ENCODE assay signal across 18 cellular contexts in the genomic region with DNA sequence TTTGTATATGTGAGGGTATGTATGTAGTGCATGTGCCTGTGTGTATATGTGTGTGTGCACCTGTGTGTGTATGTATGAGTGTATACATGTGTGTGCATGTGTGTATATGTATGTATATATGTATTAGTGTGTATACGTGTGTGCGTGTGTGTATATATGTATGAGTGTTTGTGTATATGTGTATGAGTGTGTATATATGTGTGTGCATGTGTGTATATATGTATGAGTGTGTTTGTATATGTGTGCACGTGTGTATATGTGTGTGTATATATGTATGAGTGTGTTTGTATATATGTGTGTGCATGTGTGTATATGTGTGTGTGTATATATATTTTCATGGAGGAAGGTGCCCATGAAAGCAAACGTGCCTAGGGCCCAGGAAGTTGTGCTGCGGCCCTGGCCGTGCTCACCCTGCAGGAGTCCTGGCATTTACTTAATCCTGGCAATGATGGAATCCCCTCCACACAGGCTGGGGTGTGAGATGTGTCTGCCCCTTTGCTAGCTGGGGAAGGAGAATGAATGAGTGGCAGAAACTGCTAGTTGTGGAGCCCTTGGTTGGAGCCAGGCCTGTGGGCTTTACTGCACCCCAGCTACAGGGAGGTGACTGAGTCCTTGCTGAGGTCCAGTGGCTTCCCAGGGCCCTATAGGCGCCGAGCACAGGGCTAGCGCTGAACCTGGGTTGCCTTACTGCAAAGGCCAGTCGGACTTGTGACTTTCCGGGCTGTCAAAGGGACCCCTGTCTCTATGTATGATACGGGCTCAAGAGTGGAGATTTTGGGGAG.
"Had no signal": no experiment of that assay in that cellular context is flagged by ENCODE, and none has a peak within 500 bp of the region (broad histone marks: within the 10 kb centered on the region; RNA-seq: fewer than 3 reads in every experiment).

No MANE protein-coding gene starts in this region.

- H3K27ac Mint-ChIP-seq: immature natural killer cell had no signal

- ATAC-seq: naive thymus-derived CD8-positive, alpha-beta T cell; psoas muscle had no signal

- H3K4me1 ChIP-seq: esophagus squamous epithelium, sigmoid colon had no signal

- H3K9me3 Mint-ChIP-seq: central memory CD8-positive, alpha-beta T cell; immature natural killer cell; naive thymus-derived CD8-positive, alpha-beta T cell; neural crest cell had no signal

- FAIRE-seq: kidney had no signal

- H3K4me1 Mint-ChIP-seq: central memory CD8-positive, alpha-beta T cell; immature natural killer cell; naive thymus-derived CD8-positive, alpha-beta T cell had no signal

- H3K36me3 ChIP-seq: esophagus squamous epithelium, sigmoid colon had no signal

- H3K27ac ChIP-seq: esophagus squamous epithelium, psoas muscle, sigmoid colon, skin epidermis had no signal

- H3K4me3 Mint-ChIP-seq: central memory CD8-positive, alpha-beta T cell; immature natural killer cell; naive thymus-derived CD8-positive, alpha-beta T cell; neural crest cell had no signal

- H3K36me3 Mint-ChIP-seq: immature natural killer cell; naive thymus-derived CD8-positive, alpha-beta T cell had no signal

- DNase-seq: esophagus squamous epithelium; foreskin fibroblast; immature natural killer cell; kidney; left cardiac atrium; mesendoderm; naive thymus-derived CD8-positive, alpha-beta T cell; occipital lobe; psoas muscle; retina; sigmoid colon; stimulated activated CD4-positive, alpha-beta T cell treated with anti-CD3 and anti-CD28 coated beads, Interleukin-2, amount 100 ng/mL, for 24 hours; stimulated activated CD4-positive, alpha-beta T cell treated with anti-CD3 and anti-CD28 coated beads, Interleukin-4, amount 100 ng/mL, for 4 hours; stimulated activated naive CD4-positive, alpha-beta T cell; trophoblast cell had no signal

- H3K4me3 ChIP-seq: esophagus squamous epithelium, psoas muscle, sigmoid colon, skin epidermis had no signal

- H3K9me3 ChIP-seq: esophagus squamous epithelium, psoas muscle, sigmoid colon had no signal

- H3K27me3 ChIP-seq: sigmoid colon had no signal
